ENCODE assay signal across 3 cellular contexts in genomic region chr19:45975296-45975695, GRCh38.
TF ChIP-seq lines count a peak whose summit lies in the region.

No MANE protein-coding gene starts in this region.

TF ChIP-seq in IMR-90, 13 proteins besides CTCF, POLR2A, EP300 and RAD21:
- TF ChIP-seq, protein P1, sequence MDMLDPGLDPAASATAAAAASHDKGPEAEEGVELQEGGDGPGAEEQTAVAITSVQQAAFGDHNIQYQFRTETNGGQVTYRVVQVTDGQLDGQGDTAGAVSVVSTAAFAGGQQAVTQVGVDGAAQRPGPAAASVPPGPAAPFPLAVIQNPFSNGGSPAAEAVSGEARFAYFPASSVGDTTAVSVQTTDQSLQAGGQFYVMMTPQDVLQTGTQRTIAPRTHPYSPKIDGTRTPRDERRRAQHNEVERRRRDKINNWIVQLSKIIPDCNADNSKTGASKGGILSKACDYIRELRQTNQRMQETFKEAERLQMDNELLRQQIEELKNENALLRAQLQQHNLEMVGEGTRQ (IDR thresholded peaks at IDR 0.05; ENCODE audit: low read depth, low read length): no peak
- TF ChIP-seq, protein P2, sequence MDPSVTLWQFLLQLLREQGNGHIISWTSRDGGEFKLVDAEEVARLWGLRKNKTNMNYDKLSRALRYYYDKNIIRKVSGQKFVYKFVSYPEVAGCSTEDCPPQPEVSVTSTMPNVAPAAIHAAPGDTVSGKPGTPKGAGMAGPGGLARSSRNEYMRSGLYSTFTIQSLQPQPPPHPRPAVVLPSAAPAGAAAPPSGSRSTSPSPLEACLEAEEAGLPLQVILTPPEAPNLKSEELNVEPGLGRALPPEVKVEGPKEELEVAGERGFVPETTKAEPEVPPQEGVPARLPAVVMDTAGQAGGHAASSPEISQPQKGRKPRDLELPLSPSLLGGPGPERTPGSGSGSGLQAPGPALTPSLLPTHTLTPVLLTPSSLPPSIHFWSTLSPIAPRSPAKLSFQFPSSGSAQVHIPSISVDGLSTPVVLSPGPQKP (IDR thresholded peaks at IDR 0.05; ENCODE audit: borderline replicate concordance, low read depth, low read length): no peak
- TF ChIP-seq CHD1 (IDR thresholded peaks at IDR 0.05; ENCODE audit: low read depth, low read length): no peak
- TF ChIP-seq NFE2L2 (IDR thresholded peaks at IDR 0.05; ENCODE audit: low read depth, low read length): no peak
- TF ChIP-seq RCOR1 (IDR thresholded peaks at IDR 0.05; ENCODE audit: insufficient replicate concordance, low read length): no peak
- no peak for TF ChIP-seq MXI1 (IDR thresholded peaks at IDR 0.05; ENCODE audit: borderline replicate concordance, low read depth, low read length)
- no peak for TF ChIP-seq SMC3 (IDR thresholded peaks at IDR 0.05; ENCODE audit: low read depth, low read length)
- no peak for TF ChIP-seq RFX5 (IDR thresholded peaks at IDR 0.05; ENCODE audit: low read depth, low read length)
- TF ChIP-seq FOS (IDR thresholded peaks at IDR 0.05; ENCODE audit: low read depth, low read length): no peak

TF ChIP-seq in K562, 482 proteins besides CTCF, POLR2A, EP300 and RAD21:
- TF ChIP-seq MAFG (tag; conservative IDR thresholded peaks at IDR 0.05) (no peak), RFX1 (IDR thresholded peaks at IDR 0.05) (peak; percentile 68)

TF ChIP-seq in neural cell, 6 proteins besides CTCF, POLR2A, EP300 and RAD21:
- TF ChIP-seq POLR2AphosphoS5 (IDR thresholded peaks at IDR 0.05): no peak
- TF ChIP-seq TAF1 (IDR thresholded peaks at IDR 0.05; ENCODE audit: low read depth): no peak
- no peak for TF ChIP-seq REST (IDR thresholded peaks at IDR 0.05; ENCODE audit: borderline replicate concordance)
- TF ChIP-seq EZH2 (IDR thresholded peaks at IDR 0.05; ENCODE audit: borderline replicate concordance, insufficient read depth, low read length, poor library complexity, severe bottlenecking): no peak
- TF ChIP-seq MXI1 (conservative IDR thresholded peaks at IDR 0.05; ENCODE audit: poor library complexity, severe bottlenecking): no peak
- no peak for TF ChIP-seq SMC3 (conservative IDR thresholded peaks at IDR 0.05; ENCODE audit: poor library complexity)
